In genomic region chr6:87722831-87723726, GRCh38 we compare ENCODE assay signal across 1 cellular context.
A peak's percentile ranks its signal among the peaks of the same experiment; 100 is the strongest.
TF ChIP-seq lines count a peak whose summit lies in the region.

No MANE protein-coding gene starts in this region.

TF ChIP-seq in A549, 52 proteins besides CTCF, POLR2A, EP300 and RAD21 (continued from another document):
- no peak for TF ChIP-seq REST (IDR thresholded peaks at IDR 0.05)
- no peak for TF ChIP-seq RFX5 (IDR thresholded peaks at IDR 0.05)
- no peak for TF ChIP-seq HEYL (CRISPR knock-in tag; IDR thresholded peaks at IDR 0.05)
- TF ChIP-seq PBX3 (IDR thresholded peaks at IDR 0.05) = peak; percentile 74
- peak; percentile 44; the same call in 1 of the 2 replicates for TF ChIP-seq E2F6 (IDR thresholded peaks at IDR 0.05; ENCODE audit: borderline replicate concordance, low read depth)
- 0 out of 2 replicates have a peak, but pooled peaks have one; percentile 46 for TF ChIP-seq HOXB13 (CRISPR knock-in tag; IDR thresholded peaks at IDR 0.05; ENCODE audit: low read depth)
- TF ChIP-seq SMC3 (IDR thresholded peaks at IDR 0.05) = peak; percentile 36; the same call in 2 of the 3 replicates
- 0 out of 3 replicates have a peak, but pooled peaks have one; percentile 32 for TF ChIP-seq BCL3 (IDR thresholded peaks at IDR 0.05)
- TF ChIP-seq ZNF302 (CRISPR knock-in tag; IDR thresholded peaks at IDR 0.05) = no peak
- TF ChIP-seq CEBPB (IDR thresholded peaks at IDR 0.05) = peak in 1 of 2 experiments; percentile 62; a peak in 1 of 4 replicates
- TF ChIP-seq USF2 (IDR thresholded peaks at IDR 0.05) = peak; percentile 65
- no peak for TF ChIP-seq CBX8 (IDR thresholded peaks at IDR 0.05)
- TF ChIP-seq RCOR1 (IDR thresholded peaks at IDR 0.05; ENCODE audit: low read depth, low read length) = no peak
- no peak for TF ChIP-seq FOXS1 (CRISPR knock-in tag; IDR thresholded peaks at IDR 0.05)
- 0 out of 2 replicates have a peak, but pooled peaks have one; percentile 29 for TF ChIP-seq HOXB5 (CRISPR knock-in tag; IDR thresholded peaks at IDR 0.05)
- no peak for TF ChIP-seq ESRRA (IDR thresholded peaks at IDR 0.05; ENCODE audit: borderline replicate concordance, low read length)
- TF ChIP-seq ZC3H11A (IDR thresholded peaks at IDR 0.05) = no peak
- TF ChIP-seq BHLHE40 (IDR thresholded peaks at IDR 0.05; ENCODE audit: low read depth, low read length) = no peak
- no peak for TF ChIP-seq ZSCAN20 (CRISPR knock-in tag; IDR thresholded peaks at IDR 0.05)
- no peak for TF ChIP-seq ZFP36 (IDR thresholded peaks at IDR 0.05; ENCODE audit: borderline replicate concordance, partially characterized antibody)
- TF ChIP-seq ELK1 (IDR thresholded peaks at IDR 0.05; ENCODE audit: low read depth, low read length) = no peak
- TF ChIP-seq FOSL2 (IDR thresholded peaks at IDR 0.05) = peak; percentile 89
- peak; percentile 93 for TF ChIP-seq FOSL2 (CRISPR knock-in tag; IDR thresholded peaks at IDR 0.05)
- no peak for TF ChIP-seq TFCP2L1 (CRISPR knock-in tag; IDR thresholded peaks at IDR 0.05)
- no peak for TF ChIP-seq KDM1A (IDR thresholded peaks at IDR 0.05; ENCODE audit: low read depth)
- TF ChIP-seq RARB (CRISPR knock-in tag; IDR thresholded peaks at IDR 0.05) = no peak
- TF ChIP-seq MAX (IDR thresholded peaks at IDR 0.05) = peak; percentile 94
- peak in 1 of 2 experiments; percentile 77; a peak in 3 of 5 replicates for TF ChIP-seq JUN (IDR thresholded peaks at IDR 0.05)
- no peak for TF ChIP-seq NR3C1 (IDR thresholded peaks at IDR 0.05)
- peak; percentile 60; the same call in 1 of the 2 replicates for TF ChIP-seq ATOH8 (CRISPR knock-in tag; IDR thresholded peaks at IDR 0.05; ENCODE audit: low read depth)
- TF ChIP-seq TP53 (CRISPR knock-in tag; IDR thresholded peaks at IDR 0.05) = no peak
